In the genomic region with DNA sequence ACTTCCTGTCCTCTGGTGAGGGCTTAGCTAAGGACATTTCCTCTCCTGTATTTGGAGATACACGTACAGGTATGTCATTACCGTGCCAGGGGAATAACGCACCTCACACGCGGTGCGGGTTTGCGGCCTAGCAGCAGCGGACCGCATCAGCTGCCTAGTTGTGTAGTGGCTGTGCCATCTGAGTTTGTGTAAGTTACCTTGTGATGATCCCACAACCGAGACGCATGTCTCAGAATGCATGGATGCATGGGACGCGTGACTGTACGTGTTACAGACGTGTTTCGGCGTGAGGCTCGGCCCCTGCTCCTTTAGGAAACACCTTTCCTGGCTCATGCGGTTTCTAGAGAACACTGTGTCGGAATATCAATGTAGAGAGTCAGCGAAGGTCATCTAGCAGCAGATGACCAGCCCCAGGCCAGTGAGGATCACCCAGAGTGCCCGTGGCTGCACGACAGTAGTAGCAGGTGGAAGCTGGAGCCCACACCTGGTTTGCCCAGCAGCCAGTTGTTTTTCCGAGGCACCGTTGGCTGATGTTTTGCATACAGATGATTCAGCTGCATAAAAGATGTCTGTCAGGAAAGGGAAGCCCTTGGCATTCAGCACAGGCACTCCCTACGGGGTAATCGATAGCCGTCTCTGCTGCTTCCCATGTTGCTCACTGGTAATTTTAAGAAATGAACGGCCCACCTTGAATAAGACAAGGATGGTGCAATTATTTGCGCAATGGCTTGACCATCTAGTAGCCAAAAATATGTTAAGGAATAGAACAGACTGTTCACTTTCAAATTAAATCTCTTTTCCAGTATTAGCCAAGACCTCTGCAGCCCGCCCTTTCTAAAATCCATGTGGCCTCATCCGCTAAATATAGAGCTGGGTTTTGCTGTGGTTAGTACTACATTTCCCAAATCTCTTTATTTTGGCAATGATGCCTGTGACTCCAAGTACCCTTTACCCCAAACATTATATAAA, we compare ENCODE assay signal across 8 cellular contexts. TPM values are rescaled to one million over a fixed set of nuclear protein-coding genes. Genes with fewer than 3 reads are reported as not detected.
DNase-seq lines count a peak whose midpoint lies in the region; ATAC-seq and TF ChIP-seq lines count a peak whose summit lies in the region.

No MANE protein-coding gene starts in this region.

- peak overlapping the region; percentile 51 for H3K9ac ChIP-seq in HUES6 (ENCODE audit: low read length)

- H3K9me3 ChIP-seq in HUES6 (ENCODE audit: control insufficient read depth, insufficient read depth, low read depth, low read length): no peaks in the 10 kb centered on the region

- H3K4me3 ChIP-seq in HUES6 (ENCODE audit: low read depth, low read length) (peak overlapping the region; percentile 79), retinal pigment epithelial cell (ENCODE audit: low read length) (peak overlapping the region; percentile 71)

- DNase-seq in NCI-H1436 (lab: John Stamatoyannopoulos, UW) (peak; percentile 17), NCI-H1436 treated with DMSO at 0.1 percent for 48 hours (lab: John Stamatoyannopoulos, UW) (no peak), Right ventricle myocardium superior (peak; percentile 44), retinal pigment epithelial cell (ENCODE audit: low read depth) (no peak), H4 (ENCODE audit: low spot score) (no peak)
- peak; percentile 4 for DNase-seq in activated CD4-positive, alpha-beta T cell treated with anti-CD3 and anti-CD28 coated beads, Interleukin-2, amount 50 U/mL, for 1 hour

- no peak for TF ChIP-seq CTCF in retinal pigment epithelial cell (conservative IDR thresholded peaks at IDR 0.05; ENCODE audit: low read depth, low read length)

- H3K27ac ChIP-seq in HUES6 (ENCODE audit: low read depth, low read length): no peak overlapping the region

- peaks cover 26% of the 10 kb centered on the region for H3K4me1 ChIP-seq in HUES6 (ENCODE audit: control insufficient read depth, insufficient read depth, low read length)

- H3K36me3 ChIP-seq in HUES6 (ENCODE audit: control insufficient read depth, insufficient read depth, low read length): no peaks in the 10 kb centered on the region

- H3K27me3 ChIP-seq in HUES6 (ENCODE audit: control insufficient read depth, insufficient read depth, low read length): peaks cover 18% of the 10 kb centered on the region

- ATAC-seq in Right ventricle myocardium superior (ENCODE audit: poor library complexity) (peak; percentile 14), GM18517 (IDR thresholded peaks at IDR 0.05; ENCODE audit: unreplicated experiment) (no peak)

- intact Hi-C loops in Right ventricle myocardium superior (cut with DNase I): no loop called here

RNA-seq across cellular contexts. Expression of a gene that starts 1.0 kb away (rescaled TPM):
- 9.6 TPM for total RNA-seq in Right ventricle myocardium superior
- 5.3 and 5.8 TPM in 2 replicates for total RNA-seq in H4 (2014; rRNA removed; shearing (Covaris generic))

Comparison
In these comparisons a context has a peak if more than half of its experiments do, and no peak if none do; other contexts are left out.
1. DNase-seq: peak in NCI-H1436 (single experiment), activated CD4-positive, alpha-beta T cell treated with anti-CD3 and anti-CD28 coated beads, Interleukin-2, amount 50 U/mL, for 1 hour (single experiment) and Right ventricle myocardium superior (single experiment); none in NCI-H1436 treated with DMSO at 0.1 percent for 48 hours (single experiment), retinal pigment epithelial cell (single experiment) and H4 (single experiment).